In genomic region chr4:176492648-176493302, GRCh38 we compare ENCODE assay signal across 10 cellular contexts.
A peak's percentile ranks its signal among the peaks of the same experiment; 100 is the strongest.
DNase-seq lines count a peak whose midpoint lies in the region; ATAC-seq and TF ChIP-seq lines count a peak whose summit lies in the region.
"Had no signal": no experiment of that assay in that cellular context is flagged by ENCODE, and none has a peak within 500 bp of the region (broad histone marks: within the 10 kb centered on the region; RNA-seq: fewer than 3 reads in every experiment).

No MANE protein-coding gene starts in this region.

- no peak overlapping the region for H3K4me3 ChIP-seq in body of pancreas

- WGBS in body of pancreas, 2 donors = 4 to 9% methylated on average over 2 of the region's 2 CpGs

- no peaks in the 10 kb centered on the region for H3K36me3 Mint-ChIP-seq in T-helper 2 cell treated with Interferon-gamma antibody and Interleukin-4, amounts not matched to agents 5 μg/mL and 100 μg/mL, for 36 hours (ENCODE audit: low read depth)

- H3K36me3 ChIP-seq in body of pancreas (replicated peaks in 1 of 2; ENCODE audit: insufficient read depth in 1 of 2, low read depth in 2 of 2) = no peaks in the 10 kb centered on the region

- H3K27ac Mint-ChIP-seq in T-helper 2 cell treated with Interferon-gamma antibody and Interleukin-4, amounts not matched to agents 5 μg/mL and 100 μg/mL, for 36 hours = peak overlapping the region; percentile 69

- H3K27ac ChIP-seq in body of pancreas = no peak overlapping the region

- H3K4me1 ChIP-seq in body of pancreas = no peaks in the 10 kb centered on the region

- H3K27me3 ChIP-seq in body of pancreas = no peaks in the 10 kb centered on the region

- no peak for ATAC-seq in esophagus mucosa
- ATAC-seq in body of pancreas = no peak
- ATAC-seq: Panc1 had no signal

- no peaks in the 10 kb centered on the region for H3K9me3 ChIP-seq in body of pancreas

- no peak for TF ChIP-seq POLR2A in body of pancreas (IDR thresholded peaks at IDR 0.05)

- peak overlapping the region; percentile 50 for H3K4me3 Mint-ChIP-seq in T-helper 2 cell treated with Interferon-gamma antibody and Interleukin-4, amounts not matched to agents 5 μg/mL and 100 μg/mL, for 36 hours

- H3K27me3 Mint-ChIP-seq in T-helper 2 cell treated with Interferon-gamma antibody and Interleukin-4, amounts not matched to agents 5 μg/mL and 100 μg/mL, for 36 hours (ENCODE audit: low read depth) = no peaks in the 10 kb centered on the region

- peaks cover 4% of the 10 kb centered on the region for H3K4me1 Mint-ChIP-seq in T-helper 2 cell treated with Interferon-gamma antibody and Interleukin-4, amounts not matched to agents 5 μg/mL and 100 μg/mL, for 36 hours (ENCODE audit: low read depth)

- peaks cover 6% of the 10 kb centered on the region for H3K9me3 Mint-ChIP-seq in T-helper 2 cell treated with Interferon-gamma antibody and Interleukin-4, amounts not matched to agents 5 μg/mL and 100 μg/mL, for 36 hours

- no peak for TF ChIP-seq CTCF in body of pancreas (IDR thresholded peaks at IDR 0.05)

- no peak for DNase-seq in T-helper 2 cell treated with Interferon-gamma antibody and Interleukin-4, amounts not matched to agents 5 μg/mL and 100 μg/mL, for 36 hours (ENCODE audit: low spot score)
- DNase-seq in T-helper 2 cell (no peak), H4 (ENCODE audit: low spot score) (peak; percentile 15), HT1080 (ENCODE audit: low read depth) (peak; percentile 48), left kidney (ENCODE audit: low read depth, low spot score) (peak; percentile 29), GF-D8 (lab: John Stamatoyannopoulos, UW) (no peak), body of pancreas (no peak)
- DNase-seq: amygdala had no signal

- intact Hi-C loops in body of pancreas (cut with DNase I) = no loop called here

Comparison
In these comparisons a context has a peak if more than half of its experiments do, and no peak if none do; other contexts are left out.
1. DNase-seq: peak in H4 (single experiment), HT1080 (single experiment) and left kidney (single experiment); none in T-helper 2 cell treated with Interferon-gamma antibody and Interleukin-4, amounts not matched to agents 5 μg/mL and 100 μg/mL, for 36 hours (single experiment), T-helper 2 cell (0 of 5), GF-D8 (single experiment) and body of pancreas (0 of 4).